ENCODE assay signal across 20 cellular contexts in the genomic region with DNA sequence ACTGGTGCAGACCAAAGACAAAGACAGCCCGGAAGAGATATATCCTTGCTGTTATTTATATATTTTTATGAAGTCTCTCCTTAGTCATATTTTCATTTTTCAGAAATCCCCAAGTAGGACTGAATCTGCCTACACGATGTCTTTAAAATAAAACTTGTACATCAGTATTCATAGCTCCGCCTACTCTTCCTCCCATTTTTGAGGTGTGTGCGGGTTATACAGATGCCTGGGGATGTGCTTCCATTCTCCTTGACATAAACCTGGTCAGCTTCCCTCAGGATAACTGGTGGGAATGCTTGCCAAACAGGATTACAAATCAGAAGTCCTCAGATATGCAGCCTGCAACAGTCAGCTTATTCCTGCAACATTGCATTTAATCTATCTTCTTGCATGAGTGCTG.
"Had no signal": no experiment of that assay in that cellular context is flagged by ENCODE, and none has a peak within 500 bp of the region (broad histone marks: within the 10 kb centered on the region; RNA-seq: fewer than 3 reads in every experiment).

No MANE protein-coding gene starts in this region.

- DNase-seq: stimulated activated CD4-positive, alpha-beta T cell treated with anti-CD3 and anti-CD28 coated beads, Interleukin-2, amount 100 ng/mL, for 48 hours; stimulated activated CD4-positive, alpha-beta T cell treated with anti-CD3 and anti-CD28 coated beads, Interleukin-4, amount 100 ng/mL, for 1 hour; stimulated activated CD4-positive, alpha-beta T cell treated with anti-CD3 and anti-CD28 coated beads, Interleukin-4, amount 100 ng/mL, for 24 hours; stimulated activated CD4-positive, alpha-beta T cell treated with anti-CD3 and anti-CD28 coated beads, Interleukin-4, amount 100 ng/mL, for 4 hours; stimulated activated CD8-positive, alpha-beta memory T cell treated with anti-CD3 and anti-CD28 coated beads, Interleukin-4, amount 100 ng/mL, for 48 hours; stimulated activated naive B cell treated with anti-CD40 and anti-IgM and Interleukin-4, amounts not matched to agents 10 μg/mL and 1 μg/mL and 100 μg/mL, for 72 hours; stimulated activated naive CD4-positive, alpha-beta T cell; stimulated activated naive CD4-positive, alpha-beta T cell treated with Interleukin-2 at 50 U/mL for 16 hours; stimulated activated naive CD8-positive, alpha-beta T cell treated with anti-CD3 and anti-CD28 coated beads, Interleukin-15, amount 100 ng/mL, for 72 hours; stimulated activated naive CD8-positive, alpha-beta T cell treated with anti-CD3 and anti-CD28 coated beads, Interleukin-15, Interleukin-2, amounts not matched to agents 100 U/mL and 50 U/mL, for 24 hours; stomach; substantia nigra; testis; thyroid gland; tibial artery; transverse colon; trophoblast cell; upper lobe of left lung; upper lobe of right lung; uterus had no signal
